In genomic region chr1:41325801-41326200, GRCh38 we compare ENCODE assay signal across 29 cellular contexts. TPM values are rescaled to one million over a fixed set of nuclear protein-coding genes. Genes with fewer than 3 reads are reported as not detected.
DNase-seq lines count a peak whose midpoint lies in the region; TF ChIP-seq lines count a peak whose summit lies in the region.
"Had no signal": no experiment of that assay in that cellular context is flagged by ENCODE, and none has a peak within 500 bp of the region (broad histone marks: within the 10 kb centered on the region; RNA-seq: fewer than 3 reads in every experiment).

No MANE protein-coding gene starts in this region.

- H3K4me1 Mint-ChIP-seq in neural progenitor cell = peaks cover 11% of the 10 kb centered on the region
- no peaks in the 10 kb centered on the region for H3K4me1 Mint-ChIP-seq in activated T-cell treated with anti-CD3 and anti-CD28 coated beads, Interleukin-2, amount 50 U/mL, for 24 hours (ENCODE audit: low read depth)
- H3K4me1 Mint-ChIP-seq: naive thymus-derived CD4-positive, alpha-beta T cell; stimulated activated effector memory CD8-positive, alpha-beta T cell treated with anti-CD3 and anti-CD28 coated beads, Interleukin-12 subunit alpha, Interleukin-12 subunit beta, amount 100 ng/mL, for 72 hours had no signal

- H3K4me3 ChIP-seq in WERI-Rb-1 (ENCODE audit: low read depth, low read length) = no peak overlapping the region
- no peak overlapping the region for H3K4me3 ChIP-seq in neural progenitor cell
- H3K4me3 ChIP-seq in effector memory CD4-positive, alpha-beta T cell (ENCODE audit: insufficient read depth, low read depth, low read length, poor library complexity, severe bottlenecking) = no peak overlapping the region
- H3K4me3 ChIP-seq: BLaER1, cardiac muscle cell, colonic mucosa, heart left ventricle, lower lobe of right lung, tibial nerve had no signal

- no peak for TF ChIP-seq CTCF in WERI-Rb-1 (IDR thresholded peaks at IDR 0.05; ENCODE audit: low read depth, low read length)
- no peak for TF ChIP-seq CTCF in neural progenitor cell (IDR thresholded peaks at IDR 0.05)

- DNase-seq in EL (peak; percentile 66), LHCN-M2 (ENCODE audit: low read depth) (peak; percentile 50), WERI-Rb-1 (no peak), kidney glomerular epithelial cell (lab: John Stamatoyannopoulos, UW) (peak; percentile 27), neural progenitor cell (ENCODE audit: low spot score) (no peak)
- no peak for DNase-seq in activated T-cell treated with anti-CD3 and anti-CD28 coated beads, Interleukin-2, amount 50 U/mL, for 24 hours
- no peak for DNase-seq in effector memory CD4-positive, alpha-beta T cell
- DNase-seq: activated CD8-positive, alpha-beta T cell treated with anti-CD3 and anti-CD28 coated beads for 36 hours; activated effector memory CD4-positive, alpha-beta T cell treated with Interleukin-2 at 50 U/mL for 16 hours; colonic mucosa; effector CD8-positive, alpha-beta T cell; erythroblast; GDM1; heart left ventricle; IMR-90; lower lobe of right lung; naive thymus-derived CD4-positive, alpha-beta T cell; NCI-H1092; NCI-H1694 treated with DMSO at 0.1 percent for 48 hours; NCI-H510A; stimulated activated CD4-positive, alpha-beta T cell treated with anti-CD3 and anti-CD28 coated beads, Interleukin-15, amount 100 ng/mL, for 24 hours; stimulated activated CD4-positive, alpha-beta T cell treated with anti-CD3 and anti-CD28 coated beads, Interleukin-4, amount 100 ng/mL, for 4 hours had no signal

- no peaks in the 10 kb centered on the region for H3K36me3 Mint-ChIP-seq in neural progenitor cell
- H3K36me3 Mint-ChIP-seq in activated T-cell treated with anti-CD3 and anti-CD28 coated beads, Interleukin-2, amount 50 U/mL, for 24 hours (ENCODE audit: low read depth) = no peaks in the 10 kb centered on the region
- H3K36me3 Mint-ChIP-seq: activated naive CD4-positive, alpha-beta T cell treated with anti-CD3 and anti-CD28 coated beads, Interleukin-2, amount 50 U/mL, for 72 hours; naive thymus-derived CD4-positive, alpha-beta T cell; stimulated activated effector memory CD8-positive, alpha-beta T cell treated with anti-CD3 and anti-CD28 coated beads, Interleukin-12 subunit alpha, Interleukin-12 subunit beta, amount 100 ng/mL, for 72 hours had no signal

- H3F3A ChIP-seq in neural progenitor cell (ENCODE audit: low read depth) = peaks cover 13% of the 10 kb centered on the region

- no peak overlapping the region for H2AFZ ChIP-seq in neural progenitor cell (replicated peaks)

- no peak overlapping the region for H3K4me3 Mint-ChIP-seq in neural progenitor cell
- H3K4me3 Mint-ChIP-seq in activated T-cell treated with anti-CD3 and anti-CD28 coated beads, Interleukin-2, amount 50 U/mL, for 24 hours = no peak overlapping the region
- H3K4me3 Mint-ChIP-seq: activated CD8-positive, alpha-beta T cell treated with anti-CD3 and anti-CD28 coated beads for 36 hours; naive thymus-derived CD4-positive, alpha-beta T cell; stimulated activated effector memory CD8-positive, alpha-beta T cell treated with anti-CD3 and anti-CD28 coated beads, Interleukin-12 subunit alpha, Interleukin-12 subunit beta, amount 100 ng/mL, for 72 hours; T-helper 2 cell treated with Interferon-gamma antibody and Interleukin-4, amounts not matched to agents 5 μg/mL and 100 μg/mL, for 36 hours had no signal

- H3K27ac ChIP-seq in WERI-Rb-1 (peak overlapping the region; percentile 93; the same call in 1 of the 2 replicates), neural progenitor cell (no peak overlapping the region)
- H3K27ac ChIP-seq in effector memory CD4-positive, alpha-beta T cell (ENCODE audit: insufficient read depth, low read length, poor library complexity, severe bottlenecking) = no peak overlapping the region
- H3K27ac ChIP-seq: BLaER1, cardiac muscle cell, colonic mucosa, foreskin keratinocyte, heart left ventricle, lower lobe of right lung, tibial nerve had no signal

- H3K79me2 ChIP-seq in neural progenitor cell (ENCODE audit: low read depth) = no peaks in the 10 kb centered on the region

- H3K9ac ChIP-seq in neural progenitor cell = no peak overlapping the region
- H3K9ac ChIP-seq: BLaER1 had no signal

- no peaks in the 10 kb centered on the region for H3K36me3 ChIP-seq in WERI-Rb-1
- no peaks in the 10 kb centered on the region for H3K36me3 ChIP-seq in neural progenitor cell
- no peaks in the 10 kb centered on the region for H3K36me3 ChIP-seq in effector memory CD4-positive, alpha-beta T cell (ENCODE audit: control insufficient read depth, insufficient read depth, low read length)
- H3K36me3 ChIP-seq: BLaER1, cardiac muscle cell, colonic mucosa, heart left ventricle, lower lobe of right lung, tibial nerve had no signal

- no peaks in the 10 kb centered on the region for H3K9me3 Mint-ChIP-seq in neural progenitor cell
- H3K9me3 Mint-ChIP-seq in activated T-cell treated with anti-CD3 and anti-CD28 coated beads, Interleukin-2, amount 50 U/mL, for 24 hours = no peaks in the 10 kb centered on the region
- H3K9me3 Mint-ChIP-seq: activated CD8-positive, alpha-beta T cell treated with anti-CD3 and anti-CD28 coated beads for 36 hours; activated naive CD4-positive, alpha-beta T cell treated with anti-CD3 and anti-CD28 coated beads, Interleukin-2, amount 50 U/mL, for 72 hours; naive thymus-derived CD4-positive, alpha-beta T cell; stimulated activated effector memory CD8-positive, alpha-beta T cell treated with anti-CD3 and anti-CD28 coated beads, Interleukin-12 subunit alpha, Interleukin-12 subunit beta, amount 100 ng/mL, for 72 hours; T-helper 2 cell treated with Interferon-gamma antibody and Interleukin-4, amounts not matched to agents 5 μg/mL and 100 μg/mL, for 36 hours had no signal

- no peaks in the 10 kb centered on the region for H3K27me3 ChIP-seq in WERI-Rb-1 (ENCODE audit: insufficient read depth, low read depth, severe bottlenecking)
- no peaks in the 10 kb centered on the region for H3K27me3 ChIP-seq in neural progenitor cell
- H3K27me3 ChIP-seq in effector memory CD4-positive, alpha-beta T cell (replicated peaks; ENCODE audit: control insufficient read depth, insufficient read depth, low read length, poor library complexity, severe bottlenecking) = no peaks in the 10 kb centered on the region
- H3K27me3 ChIP-seq: BLaER1, cardiac muscle cell, colonic mucosa, heart left ventricle, tibial nerve had no signal

- H3K27ac Mint-ChIP-seq in neural progenitor cell = no peak overlapping the region
- no peak overlapping the region for H3K27ac Mint-ChIP-seq in activated T-cell treated with anti-CD3 and anti-CD28 coated beads, Interleukin-2, amount 50 U/mL, for 24 hours
- H3K27ac Mint-ChIP-seq: activated CD8-positive, alpha-beta T cell treated with anti-CD3 and anti-CD28 coated beads for 36 hours; activated naive CD4-positive, alpha-beta T cell treated with anti-CD3 and anti-CD28 coated beads, Interleukin-2, amount 50 U/mL, for 72 hours; naive thymus-derived CD4-positive, alpha-beta T cell; stimulated activated effector memory CD8-positive, alpha-beta T cell treated with anti-CD3 and anti-CD28 coated beads, Interleukin-12 subunit alpha, Interleukin-12 subunit beta, amount 100 ng/mL, for 72 hours; T-helper 2 cell treated with Interferon-gamma antibody and Interleukin-4, amounts not matched to agents 5 μg/mL and 100 μg/mL, for 36 hours had no signal

- H3K9me3 ChIP-seq in WERI-Rb-1 (ENCODE audit: severe bottlenecking) (no peaks in the 10 kb centered on the region), neural progenitor cell (ENCODE audit: low read depth) (no peaks in the 10 kb centered on the region)
- no peaks in the 10 kb centered on the region for H3K9me3 ChIP-seq in effector memory CD4-positive, alpha-beta T cell (ENCODE audit: control insufficient read depth, low read length)
- H3K9me3 ChIP-seq: BLaER1, colonic mucosa, heart left ventricle, lower lobe of right lung, tibial nerve had no signal

- no peak overlapping the region for H3K4me2 ChIP-seq in neural progenitor cell
- H3K4me2 ChIP-seq: BLaER1 had no signal

- peaks cover 12% of the 10 kb centered on the region for H3K4me1 ChIP-seq in neural progenitor cell
- no peaks in the 10 kb centered on the region for H3K4me1 ChIP-seq in effector memory CD4-positive, alpha-beta T cell (ENCODE audit: control insufficient read depth, insufficient read depth, low read length, poor library complexity, severe bottlenecking)
- H3K4me1 ChIP-seq: colonic mucosa, foreskin keratinocyte, lower lobe of right lung, tibial nerve had no signal

- H3K27me3 Mint-ChIP-seq in neural progenitor cell (ENCODE audit: insufficient read depth, low read depth) = peaks cover 2% of the 10 kb centered on the region
- peaks cover 2% of the 10 kb centered on the region for H3K27me3 Mint-ChIP-seq in activated T-cell treated with anti-CD3 and anti-CD28 coated beads, Interleukin-2, amount 50 U/mL, for 24 hours
- H3K27me3 Mint-ChIP-seq: activated CD8-positive, alpha-beta T cell treated with anti-CD3 and anti-CD28 coated beads for 36 hours had no signal

- no peaks in the 10 kb centered on the region for H4K20me1 ChIP-seq in neural progenitor cell (ENCODE audit: low read depth)
- H4K20me1 ChIP-seq: BLaER1 had no signal

RNA-seq across cellular contexts. Expression of gene FOXO6, which starts 35.4 kb away (rescaled TPM):
- 0.19 and 0.23 TPM in 2 replicates for total RNA-seq in LHCN-M2 (2014; rRNA removed)
- polyA plus RNA-seq in LHCN-M2 (2012) = 0.19 TPM
- 2.1 TPM in 1 of 2 replicates, not detected in the other for total RNA-seq in neural progenitor cell (ENCODE audit: low replicate concordance)
- total RNA-seq: IMR-90 had no signal
- polyA plus RNA-seq: IMR-90; naive thymus-derived CD4-positive, alpha-beta T cell had no signal

Comparison
In these comparisons a context has a peak if more than half of its experiments do, and no peak if none do; other contexts are left out.
1. DNase-seq: peak in EL (single experiment), LHCN-M2 (single experiment) and kidney glomerular epithelial cell (single experiment); none in WERI-Rb-1 (single experiment), neural progenitor cell (single experiment), activated T-cell treated with anti-CD3 and anti-CD28 coated beads, Interleukin-2, amount 50 U/mL, for 24 hours (single experiment) and effector memory CD4-positive, alpha-beta T cell (0 of 3).